Comparison of ENCODE assay signal across 14 cellular contexts in the genomic region with DNA sequence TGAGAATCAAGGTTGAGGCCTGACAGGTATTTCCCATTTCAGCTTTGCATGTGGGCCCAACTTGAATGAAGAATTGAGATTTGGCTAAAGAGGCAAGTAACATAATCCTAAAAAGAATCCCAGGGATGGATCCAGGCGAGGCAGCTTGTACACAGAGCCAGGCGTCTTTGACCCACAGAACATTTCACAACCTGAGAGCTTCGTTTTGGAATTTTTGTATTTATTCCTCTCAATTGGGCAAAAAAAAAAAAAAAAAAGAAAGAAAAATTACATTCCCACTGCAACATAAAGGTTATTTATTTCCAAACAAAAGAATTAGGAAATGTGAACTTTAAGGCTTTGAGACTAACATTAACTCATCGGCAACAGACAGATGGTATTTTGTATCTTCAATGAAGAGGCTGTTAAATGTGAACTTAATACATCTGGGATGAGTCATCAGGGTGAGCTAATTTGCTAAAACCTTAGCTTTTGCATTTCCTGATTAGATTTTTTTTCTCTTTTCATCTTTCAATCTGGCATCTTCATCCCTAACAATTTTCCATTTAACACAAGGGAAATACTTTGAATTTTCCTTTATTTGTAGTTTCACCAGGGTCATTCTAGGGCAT.
A peak's percentile ranks its signal among the peaks of the same experiment; 100 is the strongest.
DNase-seq lines count a peak whose midpoint lies in the region; ATAC-seq and TF ChIP-seq lines count a peak whose summit lies in the region.
"Had no signal": no experiment of that assay in that cellular context is flagged by ENCODE, and none has a peak within 500 bp of the region (broad histone marks: within the 10 kb centered on the region; RNA-seq: fewer than 3 reads in every experiment).

No MANE protein-coding gene starts in this region.

- H3K4me3 Mint-ChIP-seq in endothelial cell (ENCODE audit: unreplicated experiment): no peak overlapping the region
- H3K4me3 Mint-ChIP-seq: naive B cell; stimulated activated memory B cell treated with anti-CD40 and anti-IgM and Interleukin-4, amounts not matched to agents 10 μg/mL and 1 μg/mL and 100 μg/mL, for 72 hours; WTC11 had no signal

- no peak overlapping the region for H3K4me3 ChIP-seq in BJ (ENCODE audit: low read depth, low read length)
- H3K4me3 ChIP-seq in choroid plexus epithelial cell (ENCODE audit: low read depth, low read length): no peak overlapping the region

- no peaks in the 10 kb centered on the region for H3K27me3 Mint-ChIP-seq in endothelial cell (ENCODE audit: unreplicated experiment)

- no peaks in the 10 kb centered on the region for H3K9me3 Mint-ChIP-seq in endothelial cell (ENCODE audit: unreplicated experiment)
- H3K9me3 Mint-ChIP-seq: stimulated activated memory B cell treated with anti-CD40 and anti-IgM and Interleukin-4, amounts not matched to agents 10 μg/mL and 1 μg/mL and 100 μg/mL, for 72 hours; WTC11 had no signal

- no peaks in the 10 kb centered on the region for H3K4me1 Mint-ChIP-seq in endothelial cell (ENCODE audit: unreplicated experiment)
- H3K4me1 Mint-ChIP-seq: naive B cell; stimulated activated memory B cell treated with anti-CD40 and anti-IgM and Interleukin-4, amounts not matched to agents 10 μg/mL and 1 μg/mL and 100 μg/mL, for 72 hours had no signal

- no peak overlapping the region for H3K27ac Mint-ChIP-seq in endothelial cell (ENCODE audit: unreplicated experiment)
- H3K27ac Mint-ChIP-seq: naive B cell; stimulated activated memory B cell treated with anti-CD40 and anti-IgM and Interleukin-4, amounts not matched to agents 10 μg/mL and 1 μg/mL and 100 μg/mL, for 72 hours; WTC11 had no signal

- TF ChIP-seq CTCF in BJ (IDR thresholded peaks at IDR 0.05; ENCODE audit: insufficient read depth, low read depth, low read length): no peak
- TF ChIP-seq CTCF in choroid plexus epithelial cell (conservative IDR thresholded peaks at IDR 0.05; ENCODE audit: low read depth, low read length): no peak
- TF ChIP-seq CTCF in endothelial cell (IDR thresholded peaks at IDR 0.05; ENCODE audit: unreplicated experiment): no peak

- CTCF ChIA-PET in BJ (lab: Yijun Ruan, JAX): no interaction called here

- H3K27me3 ChIP-seq in BJ (ENCODE audit: control insufficient read depth, insufficient read depth, low read length): no peaks in the 10 kb centered on the region

- POLR2A ChIA-PET in BJ (lab: Charles Lee): interaction anchor here (0.7 to 1.0 kb wide), 4 partner anchors 80 to 647 kb away, joined by 5 to 10 read pairs (median 6); partner anchors contain the start of gene IGFBP5

- no peaks in the 10 kb centered on the region for H3K36me3 Mint-ChIP-seq in endothelial cell (ENCODE audit: low read depth, unreplicated experiment)
- H3K36me3 Mint-ChIP-seq: naive B cell; stimulated activated memory B cell treated with anti-CD40 and anti-IgM and Interleukin-4, amounts not matched to agents 10 μg/mL and 1 μg/mL and 100 μg/mL, for 72 hours; WTC11 had no signal

- no peak for ATAC-seq in HG03175 (IDR thresholded peaks at IDR 0.05; ENCODE audit: unreplicated experiment)
- ATAC-seq: stimulated activated memory B cell treated with anti-CD40 and anti-IgM and Interleukin-4, amounts not matched to agents 10 μg/mL and 1 μg/mL and 100 μg/mL, for 72 hours; WTC11 had no signal

- H3K36me3 ChIP-seq in BJ (ENCODE audit: control insufficient read depth, insufficient read depth, low read length): no peaks in the 10 kb centered on the region; the same call in 1 of the 2 replicates

- DNase-seq in BJ (ENCODE audit: low read depth) (peak; percentile 89), NCI-H1694 (lab: John Stamatoyannopoulos, UW) (peak; percentile 15), choroid plexus epithelial cell (ENCODE audit: low read depth) (peak; percentile 85), non-pigmented ciliary epithelial cell (ENCODE audit: low read depth) (peak; percentile 60), endothelial cell (ENCODE audit: low spot score) (no peak), mesenteric fat pad (ENCODE audit: low spot score) (no peak)
- DNase-seq in activated effector memory CD4-positive, alpha-beta T cell treated with Interleukin-2 at 50 U/mL for 16 hours: no peak
- DNase-seq: Caco-2; naive B cell; NCI-H2081 treated with DMSO at 0.1 percent for 48 hours; stimulated activated CD4-positive, alpha-beta T cell treated with anti-CD3 and anti-CD28 coated beads, Interleukin-15, amount 100 ng/mL, for 24 hours had no signal

Comparison
In these comparisons a context has a peak if more than half of its experiments do, and no peak if none do; other contexts are left out.
1. DNase-seq: peak in BJ (single experiment), NCI-H1694 (single experiment), choroid plexus epithelial cell (single experiment) and non-pigmented ciliary epithelial cell (single experiment); none in endothelial cell (single experiment), activated effector memory CD4-positive, alpha-beta T cell treated with Interleukin-2 at 50 U/mL for 16 hours (single experiment) and mesenteric fat pad (single experiment).